ENCODE assay signal across 8 cellular contexts in the genomic region with DNA sequence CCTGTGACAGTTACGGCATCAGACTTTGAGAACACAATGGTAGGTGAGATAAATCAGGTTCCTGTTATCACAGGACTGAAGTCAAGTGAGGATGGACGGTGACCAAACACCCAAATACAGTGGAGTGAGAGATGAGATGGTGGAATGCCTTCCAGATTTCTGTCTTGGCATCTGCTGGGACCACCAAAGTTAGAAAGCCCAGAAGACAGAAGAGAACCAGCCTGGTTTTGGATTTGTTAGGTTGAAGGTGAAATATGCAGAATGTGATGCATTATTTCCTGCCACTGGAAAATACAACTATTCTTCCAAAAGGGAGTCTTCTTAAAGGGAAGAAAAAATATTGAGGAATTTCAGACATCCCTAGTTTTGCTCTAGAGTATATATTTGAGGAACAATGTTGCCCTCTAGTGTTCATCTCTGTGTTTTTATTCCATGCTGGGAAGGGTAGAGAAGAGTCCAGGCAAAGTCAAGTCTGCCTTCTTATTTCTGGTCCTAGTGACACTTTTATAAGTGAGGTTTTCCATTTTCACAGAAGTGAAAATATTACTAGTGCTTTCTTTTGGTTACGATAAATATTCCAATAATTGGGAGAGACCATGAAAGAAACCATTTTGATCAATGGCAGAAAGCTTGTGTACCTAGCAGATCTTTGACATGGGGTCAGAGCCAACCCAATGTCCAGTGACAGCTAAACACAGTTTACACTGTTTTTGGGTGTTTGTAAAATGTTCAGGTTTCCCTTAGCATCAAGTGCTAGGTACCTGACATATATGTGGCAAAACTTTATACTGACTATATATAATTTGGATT.
DNase-seq lines count a peak whose midpoint lies in the region; ATAC-seq and TF ChIP-seq lines count a peak whose summit lies in the region.

No MANE protein-coding gene starts in this region.

- in situ Hi-C loops in ACHN (cut with HindIII; ENCODE audit: low pct_ligation_motif_present, low pct_unique_long_range_greater_than_20kb, low sequenced_read_pairs), result no loop called here

- no peak overlapping the region for H3K9ac ChIP-seq in colonic mucosa (ENCODE audit: low read depth in 2 of 2, low read length in 2 of 2)

- H3K4me1 ChIP-seq in colonic mucosa (peaks cover 3% of the 10 kb centered on the region), right lobe of liver (peaks cover 0 to 32% (median 12%) of the 10 kb centered on the region in 4 donors)

- peak; percentile 53 for TF ChIP-seq CTCF in colonic mucosa (IDR thresholded peaks at IDR 0.05)
- peak; percentile 65 to 82 (median 72) for TF ChIP-seq CTCF in right lobe of liver (IDR thresholded peaks at IDR 0.05)

- no peaks in the 10 kb centered on the region for H3K27me3 ChIP-seq in colonic mucosa
- H3K27me3 ChIP-seq in right lobe of liver, result no peaks in the 10 kb centered on the region

- no peaks in the 10 kb centered on the region for H3K9me3 ChIP-seq in colonic mucosa
- no peaks in the 10 kb centered on the region for H3K9me3 ChIP-seq in right lobe of liver

- DNase-seq in ACHN (peak; percentile 76), HT1080 (ENCODE audit: low read depth) (peak; percentile 75), NOMO-1 treated with DMSO at 0.1 percent for 48 hours (lab: John Stamatoyannopoulos, UW; ENCODE audit: unreplicated experiment) (peak; percentile 63), colonic mucosa (no peak), right lobe of liver (no peak), cerebellar nuclear complex (lab: John Stamatoyannopoulos, UW) (no peak)
- DNase-seq in stimulated activated CD4-positive, alpha-beta T cell treated with anti-CD3 and anti-CD28 coated beads, Interleukin-12 subunit alpha, Interleukin-12 subunit beta, amount 100 ng/mL, for 4 hours, result no peak

- ATAC-seq in GM18502 (IDR thresholded peaks at IDR 0.05; ENCODE audit: poor library complexity, unreplicated experiment), result peak; percentile 84
- peak; percentile 72 to 81 (median 78) for ATAC-seq in right lobe of liver

- no peak overlapping the region for H3K4me3 ChIP-seq in colonic mucosa
- H3K4me3 ChIP-seq in right lobe of liver, result no peak overlapping the region

- H3K36me3 ChIP-seq in colonic mucosa (no peaks in the 10 kb centered on the region), right lobe of liver (no peaks in the 10 kb centered on the region)

- no peak for TF ChIP-seq POLR2A in right lobe of liver (IDR thresholded peaks at IDR 0.05)

- no peak overlapping the region for H3K27ac ChIP-seq in colonic mucosa
- H3K27ac ChIP-seq in right lobe of liver, result peak overlapping the region; percentile 17 to 66 (median 35)

- 29% methylated on average over 3 of the region's 3 CpGs for WGBS in right lobe of liver (ENCODE audit: insufficient coverage, low coverage, low lambda C conversion rate, missing lambda C conversion rate)

- intact Hi-C loops in colonic mucosa (cut with DNase I), result loop anchor here (2.0 to 10.0 kb wide), 2 partner anchors 287 to 329 kb away; no protein-coding TSS in a partner anchor
- intact Hi-C loops in right lobe of liver (cut with DNase I), result loop anchor here in 1 of 2 donors (10.0 kb wide), 1 partner anchor 309 kb away; no protein-coding TSS in a partner anchor

Comparison
In these comparisons a context has a peak if more than half of its experiments do, and no peak if none do; other contexts are left out.
1. DNase-seq: peak in ACHN (single experiment), HT1080 (single experiment) and NOMO-1 treated with DMSO at 0.1 percent for 48 hours (single experiment); none in colonic mucosa (single experiment), right lobe of liver (0 of 3), stimulated activated CD4-positive, alpha-beta T cell treated with anti-CD3 and anti-CD28 coated beads, Interleukin-12 subunit alpha, Interleukin-12 subunit beta, amount 100 ng/mL, for 4 hours (single experiment) and cerebellar nuclear complex (0 of 2).